ENCODE assay signal across 14 cellular contexts in the genomic region with DNA sequence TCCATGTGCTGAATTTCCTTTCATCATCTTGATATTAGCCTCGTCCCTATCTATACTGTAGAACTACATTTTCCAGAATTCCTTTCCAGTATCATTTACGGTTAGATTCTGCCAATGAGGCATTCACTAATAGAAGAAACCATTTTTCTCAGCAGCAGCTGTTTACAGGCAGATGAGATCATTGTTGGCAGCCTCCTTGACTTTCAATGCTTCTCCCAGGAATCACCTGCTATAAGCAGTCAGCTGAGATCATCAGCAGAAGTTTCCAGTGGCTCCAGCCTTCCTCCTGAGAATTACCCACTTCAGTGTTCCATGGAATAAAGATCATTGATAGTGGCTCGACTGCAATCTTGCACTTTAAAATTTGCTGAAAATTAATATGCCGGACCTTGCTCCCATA.
DNase-seq lines count a peak whose midpoint lies in the region; FAIRE-seq and TF ChIP-seq lines count a peak whose summit lies in the region.
"Had no signal": no experiment of that assay in that cellular context is flagged by ENCODE, and none has a peak within 500 bp of the region (broad histone marks: within the 10 kb centered on the region; RNA-seq: fewer than 3 reads in every experiment).

No MANE protein-coding gene starts in this region.

- H3K4me3 ChIP-seq in epithelial cell of proximal tubule (ENCODE audit: low read depth, low read length) (no peak overlapping the region), transverse colon (no peak overlapping the region)
- H3K4me3 ChIP-seq: tibial nerve had no signal

- H3K27me3 ChIP-seq in transverse colon: no peaks in the 10 kb centered on the region
- H3K27me3 ChIP-seq: tibial nerve had no signal

- H3K36me3 ChIP-seq in transverse colon: no peaks in the 10 kb centered on the region
- H3K36me3 ChIP-seq: tibial nerve had no signal

- no peaks in the 10 kb centered on the region for H3K9me3 ChIP-seq in transverse colon

- TF ChIP-seq CTCF in epithelial cell of proximal tubule (conservative IDR thresholded peaks at IDR 0.05; ENCODE audit: low read depth, low read length) (no peak), transverse colon (IDR thresholded peaks at IDR 0.05) (no peak)

- in situ Hi-C loops in transverse colon (cut with MboI; ENCODE audit: low pct_ligation_motif_present in 1 of 4, low pct_unique_long_range_greater_than_20kb in 1 of 4, low sequenced_read_pairs in 3 of 4): no loop called here

- no peak overlapping the region for H3K27ac ChIP-seq in transverse colon
- H3K27ac ChIP-seq: tibial nerve had no signal

- TF ChIP-seq POLR2A in transverse colon (IDR thresholded peaks at IDR 0.05): no peak
- no peak for TF ChIP-seq POLR2A in H54 (IDR thresholded peaks at IDR 0.05; ENCODE audit: low read depth, low read length)

- intact Hi-C loops in transverse colon (cut with DNase I; ENCODE audit: low total_unique reads): no loop called here

- no peak for TF ChIP-seq EP300 in transverse colon (IDR thresholded peaks at IDR 0.05; ENCODE audit: low read depth)

- DNase-seq in SHP77 (lab: John Stamatoyannopoulos, UW): peak; percentile 10 to 23
- DNase-seq in SHP77 treated with DMSO at 0.1 percent for 48 hours (lab: John Stamatoyannopoulos, UW): no peak
- DNase-seq in NCI-H69 (lab: John Stamatoyannopoulos, UW): peak; percentile 72
- DNase-seq in epithelial cell of proximal tubule (ENCODE audit: low read depth): peak; percentile 65
- DNase-seq in hypothalamus (lab: John Stamatoyannopoulos, UW): no peak
- DNase-seq in dermis blood vessel endothelial cell: no peak
- DNase-seq in transverse colon: no peak
- no peak for DNase-seq in H54 (ENCODE audit: insufficient read length, low spot score)
- DNase-seq: ACHN; activated naive CD4-positive, alpha-beta T cell treated with anti-CD3 and anti-CD28 coated beads for 36 hours; midbrain; NCI-H2227 treated with DMSO at 0.1 percent for 48 hours had no signal

- no peak for FAIRE-seq in H54 (lab: Jason Lieb, UNC)
- FAIRE-seq: TTC549 had no signal

- WGBS in transverse colon (ENCODE audit: low coverage in 1 of 2), 2 donors: 40 to 59% methylated on average over 2 to 4 of the region's 4 CpGs

- no peaks in the 10 kb centered on the region for H3K4me1 ChIP-seq in transverse colon

Comparison
In these comparisons a context has a peak if more than half of its experiments do, and no peak if none do; other contexts are left out.
1. DNase-seq: peak in SHP77 (2 of 2), NCI-H69 (single experiment) and epithelial cell of proximal tubule (single experiment); none in SHP77 treated with DMSO at 0.1 percent for 48 hours (single experiment), hypothalamus (0 of 51), dermis blood vessel endothelial cell (single experiment), transverse colon (single experiment) and H54 (single experiment).